17 cellular contexts compared by ENCODE assay signal in the genomic region with DNA sequence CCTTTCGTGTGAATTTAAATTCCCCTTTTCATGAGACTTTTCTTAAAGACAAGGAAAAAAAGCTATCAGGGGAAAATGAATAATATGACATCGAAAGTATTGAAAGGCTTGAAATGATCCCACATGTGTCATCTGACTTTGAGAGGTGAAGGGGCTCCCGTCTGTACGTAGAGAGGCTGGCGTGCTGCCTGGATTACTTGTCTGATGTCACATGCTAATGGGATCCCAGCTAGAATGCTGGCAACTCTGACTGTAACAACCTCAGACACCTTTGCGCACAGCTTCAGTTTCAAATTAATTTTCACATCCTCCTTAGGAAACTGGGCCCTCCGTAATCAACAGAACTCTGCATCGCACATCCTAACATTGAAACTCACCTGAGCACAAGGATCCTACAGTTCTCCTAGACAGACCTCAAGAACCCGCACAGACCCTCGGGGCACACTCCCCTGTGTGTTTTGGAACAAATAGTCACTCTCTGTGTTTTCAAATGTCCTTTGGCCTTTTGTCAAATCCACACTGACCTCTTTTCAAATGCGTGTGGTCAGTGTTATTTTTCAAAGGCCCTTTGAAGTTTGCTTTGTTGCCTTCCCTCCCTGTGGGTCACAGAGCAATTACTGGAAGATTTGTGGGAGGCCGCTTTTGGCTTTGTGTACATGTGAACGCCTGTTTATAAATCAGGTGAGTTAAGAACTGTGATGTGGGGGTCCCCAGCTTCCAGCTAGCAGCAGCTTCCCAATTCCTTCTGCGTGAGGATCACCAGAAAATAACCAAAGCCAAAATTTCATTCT.
DNase-seq lines count a peak whose midpoint lies in the region; ATAC-seq and TF ChIP-seq lines count a peak whose summit lies in the region.
"Had no signal": no experiment of that assay in that cellular context is flagged by ENCODE, and none has a peak within 500 bp of the region (broad histone marks: within the 10 kb centered on the region; RNA-seq: fewer than 3 reads in every experiment).

No MANE protein-coding gene starts in this region.

- peak overlapping the region; percentile 31 for H3K27ac Mint-ChIP-seq in activated CD4-positive, alpha-beta memory T cell treated with anti-CD3 and anti-CD28 coated beads for 36 hours
- no peak overlapping the region for H3K27ac Mint-ChIP-seq in activated CD4-positive, alpha-beta memory T cell treated with anti-CD3 and anti-CD28 coated beads, Interleukin-2, amount 10 ng/mL, durations not matched to agents 7 days and 5 days
- H3K27ac Mint-ChIP-seq in activated T-helper 17 cell treated with anti-CD3 and anti-CD28 coated beads, Interleukin-2, amount 50 U/mL, for 72 hours, result peak overlapping the region; percentile 73
- no peak overlapping the region for H3K27ac Mint-ChIP-seq in stimulated activated effector memory CD8-positive, alpha-beta T cell treated with anti-CD3 and anti-CD28 coated beads, Interleukin-12 subunit alpha, Interleukin-12 subunit beta, amount 100 ng/mL, for 72 hours
- no peak overlapping the region for H3K27ac Mint-ChIP-seq in CD8-positive, alpha-beta T cell
- H3K27ac Mint-ChIP-seq: stimulated activated memory B cell treated with anti-CD40 and anti-IgM and Interleukin-4, amounts not matched to agents 10 μg/mL and 1 μg/mL and 100 μg/mL, for 72 hours had no signal

- no peaks in the 10 kb centered on the region for H3K9me3 Mint-ChIP-seq in activated CD4-positive, alpha-beta memory T cell treated with anti-CD3 and anti-CD28 coated beads for 36 hours
- H3K9me3 Mint-ChIP-seq in activated CD4-positive, alpha-beta memory T cell treated with anti-CD3 and anti-CD28 coated beads, Interleukin-2, amount 10 ng/mL, durations not matched to agents 7 days and 5 days, result no peaks in the 10 kb centered on the region
- no peaks in the 10 kb centered on the region for H3K9me3 Mint-ChIP-seq in activated T-helper 17 cell treated with anti-CD3 and anti-CD28 coated beads, Interleukin-2, amount 50 U/mL, for 72 hours
- no peaks in the 10 kb centered on the region for H3K9me3 Mint-ChIP-seq in stimulated activated effector memory CD8-positive, alpha-beta T cell treated with anti-CD3 and anti-CD28 coated beads, Interleukin-12 subunit alpha, Interleukin-12 subunit beta, amount 100 ng/mL, for 72 hours
- H3K9me3 Mint-ChIP-seq in CD8-positive, alpha-beta T cell, result no peaks in the 10 kb centered on the region
- H3K9me3 Mint-ChIP-seq: stimulated activated memory B cell treated with anti-CD40 and anti-IgM and Interleukin-4, amounts not matched to agents 10 μg/mL and 1 μg/mL and 100 μg/mL, for 72 hours had no signal

- ATAC-seq in activated T-helper 17 cell treated with anti-CD3 and anti-CD28 coated beads, Interleukin-2, amount 50 U/mL, for 72 hours (replicated peaks), result peak; percentile 59
- peak; percentile 67 for ATAC-seq in left lobe of liver
- ATAC-seq in stimulated activated effector memory CD8-positive, alpha-beta T cell treated with anti-CD3 and anti-CD28 coated beads, Interleukin-12 subunit alpha, Interleukin-12 subunit beta, amount 100 ng/mL, for 72 hours, result peak; percentile 36
- ATAC-seq in CD8-positive, alpha-beta T cell, result no peak
- no peak for ATAC-seq in HG03520 (IDR thresholded peaks at IDR 0.05; ENCODE audit: unreplicated experiment)
- ATAC-seq: stimulated activated memory B cell treated with anti-CD40 and anti-IgM and Interleukin-4, amounts not matched to agents 10 μg/mL and 1 μg/mL and 100 μg/mL, for 72 hours had no signal

- no peak overlapping the region for H3K4me3 ChIP-seq in CD8-positive, alpha-beta T cell (ENCODE audit: low read depth, low read length)
- H3K4me3 ChIP-seq: heart right ventricle, SJSA1, spleen had no signal

- H3K36me3 ChIP-seq in CD8-positive, alpha-beta T cell (ENCODE audit: insufficient read depth, low read length), result no peaks in the 10 kb centered on the region
- H3K36me3 ChIP-seq: heart right ventricle, SJSA1, WERI-Rb-1 had no signal

- H3K27ac ChIP-seq in CD8-positive, alpha-beta T cell (ENCODE audit: low read depth, low read length), result no peak overlapping the region
- H3K27ac ChIP-seq: SJSA1, WERI-Rb-1 had no signal

- no peak overlapping the region for H3K4me3 Mint-ChIP-seq in activated CD4-positive, alpha-beta memory T cell treated with anti-CD3 and anti-CD28 coated beads for 36 hours
- H3K4me3 Mint-ChIP-seq in activated CD4-positive, alpha-beta memory T cell treated with anti-CD3 and anti-CD28 coated beads, Interleukin-2, amount 10 ng/mL, durations not matched to agents 7 days and 5 days, result no peak overlapping the region
- peak overlapping the region; percentile 55 for H3K4me3 Mint-ChIP-seq in activated T-helper 17 cell treated with anti-CD3 and anti-CD28 coated beads, Interleukin-2, amount 50 U/mL, for 72 hours
- no peak overlapping the region for H3K4me3 Mint-ChIP-seq in stimulated activated effector memory CD8-positive, alpha-beta T cell treated with anti-CD3 and anti-CD28 coated beads, Interleukin-12 subunit alpha, Interleukin-12 subunit beta, amount 100 ng/mL, for 72 hours
- no peak overlapping the region for H3K4me3 Mint-ChIP-seq in CD8-positive, alpha-beta T cell
- H3K4me3 Mint-ChIP-seq: stimulated activated memory B cell treated with anti-CD40 and anti-IgM and Interleukin-4, amounts not matched to agents 10 μg/mL and 1 μg/mL and 100 μg/mL, for 72 hours had no signal

- no peaks in the 10 kb centered on the region for H3K27me3 ChIP-seq in CD8-positive, alpha-beta T cell (ENCODE audit: insufficient read depth, low read length)
- H3K27me3 ChIP-seq: heart right ventricle, SJSA1 had no signal

- CTCF ChIA-PET in activated CD4-positive, alpha-beta memory T cell treated with anti-CD3 and anti-CD28 coated beads for 36 hours (lab: Charles Lee), result interaction anchor here (1.1 to 3.4 kb wide), 4 partner anchors 25 to 386 kb away, joined by 3 to 12 read pairs (median 4); no protein-coding TSS in a partner anchor
- CTCF ChIA-PET in activated CD4-positive, alpha-beta memory T cell treated with anti-CD3 and anti-CD28 coated beads, Interleukin-2, amount 10 ng/mL, durations not matched to agents 7 days and 5 days (lab: Charles Lee), result interaction anchor here (0.9 kb wide), 1 partner anchor 183 kb away, joined by 4 read pairs; no protein-coding TSS in a partner anchor
- CTCF ChIA-PET in CD8-positive, alpha-beta T cell (lab: Charles Lee), result interaction anchor here (0.7 to 0.9 kb wide), 2 partner anchors 11 to 163 kb away, joined by 3 read pairs; no protein-coding TSS in a partner anchor

- no peaks in the 10 kb centered on the region for H3K36me3 Mint-ChIP-seq in activated CD4-positive, alpha-beta memory T cell treated with anti-CD3 and anti-CD28 coated beads for 36 hours
- H3K36me3 Mint-ChIP-seq in activated CD4-positive, alpha-beta memory T cell treated with anti-CD3 and anti-CD28 coated beads, Interleukin-2, amount 10 ng/mL, durations not matched to agents 7 days and 5 days (ENCODE audit: low read depth), result no peaks in the 10 kb centered on the region
- H3K36me3 Mint-ChIP-seq in activated T-helper 17 cell treated with anti-CD3 and anti-CD28 coated beads, Interleukin-2, amount 50 U/mL, for 72 hours (ENCODE audit: low read depth), result peaks cover 6% of the 10 kb centered on the region
- no peaks in the 10 kb centered on the region for H3K36me3 Mint-ChIP-seq in stimulated activated effector memory CD8-positive, alpha-beta T cell treated with anti-CD3 and anti-CD28 coated beads, Interleukin-12 subunit alpha, Interleukin-12 subunit beta, amount 100 ng/mL, for 72 hours
- no peaks in the 10 kb centered on the region for H3K36me3 Mint-ChIP-seq in CD8-positive, alpha-beta T cell
- H3K36me3 Mint-ChIP-seq: stimulated activated memory B cell treated with anti-CD40 and anti-IgM and Interleukin-4, amounts not matched to agents 10 μg/mL and 1 μg/mL and 100 μg/mL, for 72 hours had no signal

- DNase-seq in activated CD4-positive, alpha-beta memory T cell treated with anti-CD3 and anti-CD28 coated beads for 36 hours, result peak; percentile 73
- no peak for DNase-seq in activated CD4-positive, alpha-beta memory T cell treated with anti-CD3 and anti-CD28 coated beads, Interleukin-2, amount 10 ng/mL, durations not matched to agents 7 days and 5 days
- DNase-seq in left lobe of liver (ENCODE audit: low spot score), result peak; percentile 65
- DNase-seq in stimulated activated effector memory CD8-positive, alpha-beta T cell treated with anti-CD3 and anti-CD28 coated beads, Interleukin-12 subunit alpha, Interleukin-12 subunit beta, amount 100 ng/mL, for 72 hours (ENCODE audit: low spot score in 2 of 2), result no peak
- no peak for DNase-seq in CD8-positive, alpha-beta T cell
- DNase-seq in HUDEP-2 (lab: John Stamatoyannopoulos, UW; ENCODE audit: unreplicated experiment in 76 of 76), result no peak
- DNase-seq: activated gamma-delta T cell treated with Interleukin-2 at 50 U/mL for 16 hours; DMS153; effector CD4-positive, alpha-beta T cell; NCI-H226; spleen; WERI-Rb-1 had no signal

- intact Hi-C loops in activated CD4-positive, alpha-beta memory T cell treated with anti-CD3 and anti-CD28 coated beads for 36 hours (cut with micrococcal nuclease), result loop anchor here (1.0 kb wide), 1 partner anchor 26 kb away; no protein-coding TSS in a partner anchor
- intact Hi-C loops in CD8-positive, alpha-beta T cell (cut with DNase I, micrococcal nuclease), result no loop called here

- TF ChIP-seq CTCF in CD8-positive, alpha-beta T cell (IDR thresholded peaks at IDR 0.05), result no peak

- H3K9me3 ChIP-seq in CD8-positive, alpha-beta T cell (ENCODE audit: low read length), result no peaks in the 10 kb centered on the region
- H3K9me3 ChIP-seq: heart right ventricle, SJSA1, spleen had no signal

- POLR2A ChIA-PET in activated CD4-positive, alpha-beta memory T cell treated with anti-CD3 and anti-CD28 coated beads for 36 hours (lab: Charles Lee), result interaction anchor here (0.7 to 1.5 kb wide), 6 partner anchors 31 to 80 kb away, joined by 3 to 6 read pairs (median 4); no protein-coding TSS in a partner anchor
- POLR2A ChIA-PET in activated CD4-positive, alpha-beta memory T cell treated with anti-CD3 and anti-CD28 coated beads, Interleukin-2, amount 10 ng/mL, durations not matched to agents 7 days and 5 days (lab: Charles Lee), result interaction anchor here (0.6 kb wide), 1 partner anchor 102 kb away, joined by 4 read pairs; no protein-coding TSS in a partner anchor
- POLR2A ChIA-PET in CD8-positive, alpha-beta T cell (lab: Charles Lee), result interaction anchor here (0.7 kb wide), 1 partner anchor 128 kb away, joined by 4 read pairs; no protein-coding TSS in a partner anchor

- H3K4me1 Mint-ChIP-seq in activated CD4-positive, alpha-beta memory T cell treated with anti-CD3 and anti-CD28 coated beads for 36 hours (ENCODE audit: low read depth), result peaks cover 33% of the 10 kb centered on the region
- H3K4me1 Mint-ChIP-seq in activated CD4-positive, alpha-beta memory T cell treated with anti-CD3 and anti-CD28 coated beads, Interleukin-2, amount 10 ng/mL, durations not matched to agents 7 days and 5 days, result peaks cover 19% of the 10 kb centered on the region
- peaks cover 23% of the 10 kb centered on the region for H3K4me1 Mint-ChIP-seq in activated T-helper 17 cell treated with anti-CD3 and anti-CD28 coated beads, Interleukin-2, amount 50 U/mL, for 72 hours
- H3K4me1 Mint-ChIP-seq in stimulated activated effector memory CD8-positive, alpha-beta T cell treated with anti-CD3 and anti-CD28 coated beads, Interleukin-12 subunit alpha, Interleukin-12 subunit beta, amount 100 ng/mL, for 72 hours, result peaks cover 10% of the 10 kb centered on the region
- H3K4me1 Mint-ChIP-seq in CD8-positive, alpha-beta T cell (ENCODE audit: low read depth), result no peaks in the 10 kb centered on the region

- H3K27me3 Mint-ChIP-seq in activated CD4-positive, alpha-beta memory T cell treated with anti-CD3 and anti-CD28 coated beads for 36 hours, result no peaks in the 10 kb centered on the region
- H3K27me3 Mint-ChIP-seq in activated CD4-positive, alpha-beta memory T cell treated with anti-CD3 and anti-CD28 coated beads, Interleukin-2, amount 10 ng/mL, durations not matched to agents 7 days and 5 days, result no peaks in the 10 kb centered on the region
- H3K27me3 Mint-ChIP-seq in activated T-helper 17 cell treated with anti-CD3 and anti-CD28 coated beads, Interleukin-2, amount 50 U/mL, for 72 hours, result no peaks in the 10 kb centered on the region
- H3K27me3 Mint-ChIP-seq in CD8-positive, alpha-beta T cell (ENCODE audit: low read depth), result no peaks in the 10 kb centered on the region

- no peaks in the 10 kb centered on the region for H3K4me1 ChIP-seq in CD8-positive, alpha-beta T cell (ENCODE audit: insufficient read depth, low read length)

Comparison
In these comparisons a context has a peak if more than half of its experiments do, and no peak if none do; other contexts are left out.
1. DNase-seq: peak in activated CD4-positive, alpha-beta memory T cell treated with anti-CD3 and anti-CD28 coated beads for 36 hours (single experiment) and left lobe of liver (single experiment); none in activated CD4-positive, alpha-beta memory T cell treated with anti-CD3 and anti-CD28 coated beads, Interleukin-2, amount 10 ng/mL, durations not matched to agents 7 days and 5 days (single experiment), stimulated activated effector memory CD8-positive, alpha-beta T cell treated with anti-CD3 and anti-CD28 coated beads, Interleukin-12 subunit alpha, Interleukin-12 subunit beta, amount 100 ng/mL, for 72 hours (0 of 2), CD8-positive, alpha-beta T cell (0 of 7) and HUDEP-2 (0 of 76).
2. H3K27ac Mint-ChIP-seq: peak in activated CD4-positive, alpha-beta memory T cell treated with anti-CD3 and anti-CD28 coated beads for 36 hours (single experiment) and activated T-helper 17 cell treated with anti-CD3 and anti-CD28 coated beads, Interleukin-2, amount 50 U/mL, for 72 hours (single experiment); none in activated CD4-positive, alpha-beta memory T cell treated with anti-CD3 and anti-CD28 coated beads, Interleukin-2, amount 10 ng/mL, durations not matched to agents 7 days and 5 days (single experiment), stimulated activated effector memory CD8-positive, alpha-beta T cell treated with anti-CD3 and anti-CD28 coated beads, Interleukin-12 subunit alpha, Interleukin-12 subunit beta, amount 100 ng/mL, for 72 hours (single experiment) and CD8-positive, alpha-beta T cell (single experiment).
3. ATAC-seq: peak in activated T-helper 17 cell treated with anti-CD3 and anti-CD28 coated beads, Interleukin-2, amount 50 U/mL, for 72 hours (single experiment), left lobe of liver (single experiment) and stimulated activated effector memory CD8-positive, alpha-beta T cell treated with anti-CD3 and anti-CD28 coated beads, Interleukin-12 subunit alpha, Interleukin-12 subunit beta, amount 100 ng/mL, for 72 hours (single experiment); none in CD8-positive, alpha-beta T cell (single experiment) and HG03520 (single experiment).